14 cellular contexts compared by ENCODE assay signal in genomic region chr1:201718346-201719202, GRCh38.
DNase-seq lines count a peak whose midpoint lies in the region; ATAC-seq, FAIRE-seq and TF ChIP-seq lines count a peak whose summit lies in the region.
"Had no signal": no experiment of that assay in that cellular context is flagged by ENCODE, and none has a peak within 500 bp of the region (broad histone marks: within the 10 kb centered on the region; RNA-seq: fewer than 3 reads in every experiment).

No MANE protein-coding gene starts in this region.

- H4K8ac ChIP-seq in IMR-90 (ENCODE audit: low read depth in 2 of 2, low read length in 2 of 2), result no peak overlapping the region; a peak in 1 of 4 replicates

- no peak overlapping the region for H2AFZ ChIP-seq in IMR-90 (replicated peaks; ENCODE audit: low read length, poor library complexity)
- no peak overlapping the region for H2AFZ ChIP-seq in astrocyte (ENCODE audit: low read depth, low read length)

- H3K79me1 ChIP-seq in IMR-90 (ENCODE audit: low read depth in 1 of 2, low read length in 2 of 2), result peaks cover 38 to 81% of the 10 kb centered on the region in 2 experiments; a peak in 3 of 4 replicates

- H3K9me3 Mint-ChIP-seq in astrocyte (ENCODE audit: unreplicated experiment), result no peaks in the 10 kb centered on the region
- H3K9me3 Mint-ChIP-seq in endodermal cell, result no peaks in the 10 kb centered on the region
- H3K9me3 Mint-ChIP-seq: neural crest cell had no signal

- H2AK5ac ChIP-seq in IMR-90 (ENCODE audit: low read depth, low read length), result peak overlapping the region; percentile 33; the same call in 1 of the 2 replicates

- whole genome bisulfite sequencing in IMR-90 (ENCODE audit: extremely low coverage in 2 of 2, insufficient read length in 1 of 2), 2 experiments, result 100% methylated on average over 16 of the region's 36 CpGs; no CpG with 5 or more reads in 1 of the 2 experiments
- 89% methylated on average over 25 of the region's 36 CpGs for WGBS in suprapubic skin
- 95 to 97% methylated on average over 26 to 36 of the region's 36 CpGs for WGBS in endodermal cell (ENCODE audit: insufficient coverage in 1 of 2, insufficient read length in 1 of 2), 2 experiments

- H3K36me3 ChIP-seq in IMR-90 (ENCODE audit: control insufficient read depth, insufficient read depth, low read length) (peaks cover 27% of the 10 kb centered on the region), astrocyte (ENCODE audit: insufficient read depth, low read length) (peaks cover 35% of the 10 kb centered on the region), suprapubic skin (no peaks in the 10 kb centered on the region), endodermal cell (ENCODE audit: control insufficient read depth, insufficient read depth, low read length) (no peaks in the 10 kb centered on the region)

- H3K27ac ChIP-seq in IMR-90 (ENCODE audit: insufficient read depth, low read length), result 0 out of 2 replicates have a peak overlapping the region, but pooled peaks have one; percentile 3
- peak overlapping the region; percentile 68 for H3K27ac ChIP-seq in astrocyte (ENCODE audit: low read depth, low read length)
- H3K27ac ChIP-seq in suprapubic skin, result peak overlapping the region; percentile 85
- no peak overlapping the region for H3K27ac ChIP-seq in endodermal cell (ENCODE audit: low read depth, low read length)

- H3K4me3 ChIP-seq in IMR-90 (ENCODE audit: insufficient read depth, low read depth, low read length), result no peak overlapping the region
- no peak overlapping the region for H3K4me3 ChIP-seq in astrocyte (ENCODE audit: insufficient read depth, low read depth, low read length)
- no peak overlapping the region for H3K4me3 ChIP-seq in suprapubic skin
- H3K4me3 ChIP-seq in endodermal cell (ENCODE audit: low read length), result no peak overlapping the region

- H3K23ac ChIP-seq in IMR-90 (ENCODE audit: low read depth, low read length), result no peak overlapping the region

- TF ChIP-seq CTCF in IMR-90 (conservative IDR thresholded peaks at IDR 0.05; ENCODE audit: low read depth, low read length), result no peak
- no peak for TF ChIP-seq CTCF in astrocyte (IDR thresholded peaks at IDR 0.05; ENCODE audit: insufficient read depth, low read depth, low read length)
- no peak for TF ChIP-seq CTCF in suprapubic skin (IDR thresholded peaks at IDR 0.05)
- no peak for TF ChIP-seq CTCF in endodermal cell (conservative IDR thresholded peaks at IDR 0.05)

- H3K9ac ChIP-seq in IMR-90 (ENCODE audit: low read depth, low read length), result no peak overlapping the region
- H3K9ac ChIP-seq in astrocyte (ENCODE audit: low read length), result no peak overlapping the region
- H3K9ac ChIP-seq in endodermal cell (ENCODE audit: extremely low read depth, low read length, poor library complexity, severe bottlenecking), result no peak overlapping the region

- H3K27me3 ChIP-seq in IMR-90 (ENCODE audit: control insufficient read depth, insufficient read depth, low read length), result no peaks in the 10 kb centered on the region
- no peaks in the 10 kb centered on the region for H3K27me3 ChIP-seq in astrocyte (ENCODE audit: insufficient read depth, low read length)
- no peaks in the 10 kb centered on the region for H3K27me3 ChIP-seq in suprapubic skin
- H3K27me3 ChIP-seq in endodermal cell (ENCODE audit: control insufficient read depth, insufficient read depth, low read length, poor library complexity, severe bottlenecking), result no peaks in the 10 kb centered on the region

- H3K9me3 ChIP-seq in IMR-90 (ENCODE audit: control insufficient read depth, insufficient read depth, low read length), result no peaks in the 10 kb centered on the region
- H3K9me3 ChIP-seq in astrocyte (ENCODE audit: insufficient read depth, low read depth, low read length), result no peaks in the 10 kb centered on the region
- H3K9me3 ChIP-seq in suprapubic skin, result no peaks in the 10 kb centered on the region
- no peaks in the 10 kb centered on the region for H3K9me3 ChIP-seq in endodermal cell (ENCODE audit: control insufficient read depth, low read length)

- H3K4me3 Mint-ChIP-seq in astrocyte (ENCODE audit: unreplicated experiment) (no peak overlapping the region), endodermal cell (no peak overlapping the region)
- H3K4me3 Mint-ChIP-seq: neural crest cell had no signal

- intact Hi-C loops in IMR-90 (cut with micrococcal nuclease) (no loop called here), left colon (cut with DNase I, micrococcal nuclease) (no loop called here)

- peak overlapping the region; percentile 11; the same call in 1 of the 2 replicates for H4K5ac ChIP-seq in IMR-90 (ENCODE audit: low read depth, low read length)

- peak overlapping the region; percentile 79; the same call in 1 of the 2 replicates for H3K14ac ChIP-seq in IMR-90 (replicated peaks; ENCODE audit: low read depth, low read length)

- H3K18ac ChIP-seq in IMR-90 (ENCODE audit: low read depth, low read length), result no peak overlapping the region

- dilution Hi-C loops in IMR-90 (cut with HindIII; ENCODE audit: low sequenced_read_pairs, unreplicated experiment), result no loop called here

- H3K56ac ChIP-seq in IMR-90 (ENCODE audit: extremely low read depth, insufficient read depth, low read length), result no peak overlapping the region

- H3K4ac ChIP-seq in IMR-90 (ENCODE audit: low read depth, low read length), result 0 out of 2 replicates have a peak overlapping the region, but pooled peaks have one; percentile 9

- no peak for FAIRE-seq in astrocyte (lab: Jason Lieb, UNC)

- CTCF ChIA-PET in IMR-90 (lab: Yijun Ruan, JAX), result interaction anchor here (0.8 kb wide), 1 partner anchor 187 kb away, joined by 3 read pairs; no protein-coding TSS in a partner anchor

- H3K79me2 ChIP-seq in astrocyte (ENCODE audit: insufficient read depth, low read length), result peaks cover 77% of the 10 kb centered on the region

- no peak overlapping the region for H2AK9ac ChIP-seq in IMR-90 (replicated peaks; ENCODE audit: low read depth, low read length, poor library complexity)

- in situ Hi-C loops in IMR-90 (cut with MboI; ENCODE audit: low sequenced_read_pairs), result no loop called here

- H2BK120ac ChIP-seq in IMR-90 (ENCODE audit: low read depth, low read length), result 0 out of 2 replicates have a peak overlapping the region, but pooled peaks have one; percentile 90

- peak overlapping the region; percentile 86 for H2BK5ac ChIP-seq in IMR-90 (ENCODE audit: low read depth, low read length, poor library complexity, severe bottlenecking)

- TF ChIP-seq EP300 in suprapubic skin (IDR thresholded peaks at IDR 0.05), result no peak

- H4K91ac ChIP-seq in IMR-90 (ENCODE audit: insufficient read depth, low read depth, low read length), result no peak overlapping the region; the same call in 1 of the 2 replicates

- ATAC-seq in IMR-90 (ENCODE audit: low read depth) (no peak), left colon (peak; percentile 66), GM21619 (IDR thresholded peaks at IDR 0.05; ENCODE audit: unreplicated experiment) (no peak)
- ATAC-seq: SK-N-SH treated with all-trans-retinoic acid at 6 μM for 48 hours had no signal

- H3K9me1 ChIP-seq in IMR-90 (ENCODE audit: insufficient read depth, low read length), result peaks cover 56% of the 10 kb centered on the region

- H3K27ac Mint-ChIP-seq in astrocyte (ENCODE audit: unreplicated experiment) (no peak overlapping the region), endodermal cell (no peak overlapping the region)

- no peak overlapping the region for H2BK15ac ChIP-seq in IMR-90 (ENCODE audit: low read depth, low read length)

- TF ChIP-seq POLR2A in IMR-90 (IDR thresholded peaks at IDR 0.05; ENCODE audit: low read depth, low read length) (no peak), suprapubic skin (IDR thresholded peaks at IDR 0.05) (no peak)

- peaks cover 19% of the 10 kb centered on the region for H3K36me3 Mint-ChIP-seq in astrocyte (ENCODE audit: low read depth, unreplicated experiment)
- H3K36me3 Mint-ChIP-seq in endodermal cell (ENCODE audit: low read depth), result peaks cover 13% of the 10 kb centered on the region

- H4K20me1 ChIP-seq in IMR-90 (ENCODE audit: insufficient read depth, low read length), result peaks cover 42% of the 10 kb centered on the region; the same call in 1 of the 2 replicates
- H4K20me1 ChIP-seq in astrocyte (ENCODE audit: insufficient read depth, low read length), result peaks cover 17% of the 10 kb centered on the region

- no peak overlapping the region for H2BK20ac ChIP-seq in IMR-90 (ENCODE audit: low read depth, low read length)

- no peak for TF ChIP-seq RAD21 in IMR-90 (IDR thresholded peaks at IDR 0.05; ENCODE audit: low read length)

- H3K4me1 Mint-ChIP-seq in astrocyte (ENCODE audit: low read depth, unreplicated experiment) (peaks cover 44% of the 10 kb centered on the region), endodermal cell (peaks cover 37% of the 10 kb centered on the region)

- H3K27me3 Mint-ChIP-seq in astrocyte (ENCODE audit: low read depth, unreplicated experiment) (no peaks in the 10 kb centered on the region), endodermal cell (ENCODE audit: insufficient read depth) (no peaks in the 10 kb centered on the region)

- no peak for DNase-seq in IMR-90
- no peak for DNase-seq in astrocyte (ENCODE audit: low read depth)
- DNase-seq in left colon, result no peak
- DNase-seq in suprapubic skin (ENCODE audit: low spot score in 2 of 2), result peak in 1 of 2 donors; percentile 74
- DNase-seq in NOMO-1 (lab: John Stamatoyannopoulos, UW; ENCODE audit: unreplicated experiment in 2 of 2), result no peak
- no peak for DNase-seq in endodermal cell
- DNase-seq: Calu3; central memory CD4-positive, alpha-beta T cell; kidney glomerular epithelial cell; NCI-H1694 treated with DMSO at 0.1 percent for 48 hours; NK-92 treated with Interleukin-12 subunit alpha and Interleukin-12 subunit beta, amount 100 ng/mL, for 24 hours had no signal

- peaks cover 36% of the 10 kb centered on the region for H3K4me1 ChIP-seq in IMR-90 (ENCODE audit: control insufficient read depth, insufficient read depth, low read length)
- H3K4me1 ChIP-seq in astrocyte (ENCODE audit: insufficient read depth, low read length), result peaks cover 61% of the 10 kb centered on the region
- H3K4me1 ChIP-seq in suprapubic skin, result peaks cover 63% of the 10 kb centered on the region
- H3K4me1 ChIP-seq in endodermal cell (ENCODE audit: control insufficient read depth, insufficient read depth, low read length), result peaks cover 18% of the 10 kb centered on the region

- H3K4me2 ChIP-seq in IMR-90 (ENCODE audit: low read depth, low read length) (no peak overlapping the region), astrocyte (ENCODE audit: low read length) (no peak overlapping the region)

- BruUV-seq in IMR-90 (replicated peaks; lab: Mats Ljungman, UMichigan), result no TSS peak

- POLR2A ChIA-PET in IMR-90 (lab: Charles Lee; ENCODE audit: unreplicated experiment), result interaction anchor here (0.6 kb wide), 1 partner anchor 22 kb away, joined by 9 read pairs; no protein-coding TSS in a partner anchor

TF ChIP-seq in IMR-90, 13 proteins besides CTCF, POLR2A, EP300 and RAD21:
- no peak for TF ChIP-seq RCOR1 (IDR thresholded peaks at IDR 0.05; ENCODE audit: insufficient replicate concordance, low read length)
